Comparison of ENCODE assay signal across 24 cellular contexts in genomic region chr9:95097279-95097678, GRCh38.
DNase-seq lines count a peak whose midpoint lies in the region; ATAC-seq and TF ChIP-seq lines count a peak whose summit lies in the region.
"Had no signal": no experiment of that assay in that cellular context is flagged by ENCODE, and none has a peak within 500 bp of the region (broad histone marks: within the 10 kb centered on the region; RNA-seq: fewer than 3 reads in every experiment).

No MANE protein-coding gene starts in this region.

- no peak overlapping the region for H4K91ac ChIP-seq in IMR-90 (ENCODE audit: insufficient read depth, low read depth, low read length)

- H3K9me2 ChIP-seq in GM23338 (ENCODE audit: insufficient read depth): no peaks in the 10 kb centered on the region

- H2AFZ ChIP-seq in IMR-90 (replicated peaks; ENCODE audit: low read length, poor library complexity) (no peak overlapping the region), GM23338 (no peak overlapping the region)
- H2AFZ ChIP-seq: GM23248 had no signal

- H3K79me1 ChIP-seq in IMR-90 (ENCODE audit: low read depth in 1 of 2, low read length in 2 of 2): peaks cover 11 to 48% of the 10 kb centered on the region in 2 experiments

- H3K9me3 Mint-ChIP-seq in osteocyte (ENCODE audit: unreplicated experiment) (no peaks in the 10 kb centered on the region), GM23338 (no peaks in the 10 kb centered on the region)
- H3K9me3 Mint-ChIP-seq: CD8-positive, alpha-beta T cell had no signal

- dilution Hi-C loops in IMR-90 (cut with HindIII; ENCODE audit: low sequenced_read_pairs, unreplicated experiment): no loop called here

- H3K36me3 Mint-ChIP-seq in osteocyte (ENCODE audit: unreplicated experiment) (peaks cover 35% of the 10 kb centered on the region), GM23338 (ENCODE audit: low read depth) (peaks cover 9% of the 10 kb centered on the region; the same call in 2 of the 3 replicates)

- H3K4me2 ChIP-seq in IMR-90 (ENCODE audit: low read depth, low read length): no peak overlapping the region
- H3K4me2 ChIP-seq in GM23338: no peak overlapping the region

- H3K9me1 ChIP-seq in IMR-90 (ENCODE audit: insufficient read depth, low read length): peaks cover 33% of the 10 kb centered on the region

- no peak overlapping the region for H3K23ac ChIP-seq in IMR-90 (ENCODE audit: low read depth, low read length)

- H3K4me1 Mint-ChIP-seq in osteocyte (ENCODE audit: unreplicated experiment) (peaks cover 59% of the 10 kb centered on the region), GM23338 (peaks cover 37% of the 10 kb centered on the region)

- no peak overlapping the region for H2BK5ac ChIP-seq in IMR-90 (ENCODE audit: low read depth, low read length, poor library complexity, severe bottlenecking)

- H2BK20ac ChIP-seq in IMR-90 (ENCODE audit: low read depth, low read length): no peak overlapping the region

- no peak for TF ChIP-seq CTCF in IMR-90 (conservative IDR thresholded peaks at IDR 0.05; ENCODE audit: low read depth, low read length)
- TF ChIP-seq CTCF in esophagus muscularis mucosa (IDR thresholded peaks at IDR 0.05): no peak
- no peak for TF ChIP-seq CTCF in osteocyte (IDR thresholded peaks at IDR 0.05)
- no peak for TF ChIP-seq CTCF in stomach (IDR thresholded peaks at IDR 0.05)
- TF ChIP-seq CTCF in GM23338 (conservative IDR thresholded peaks at IDR 0.05; ENCODE audit: low read depth in 2 of 2): no peak

- no peak overlapping the region for H3K4me3 ChIP-seq in IMR-90 (ENCODE audit: insufficient read depth, low read depth, low read length)
- no peak overlapping the region for H3K4me3 ChIP-seq in esophagus muscularis mucosa
- no peak overlapping the region for H3K4me3 ChIP-seq in stomach
- H3K4me3 ChIP-seq in GM23338: no peak overlapping the region
- H3K4me3 ChIP-seq: GM23248 had no signal

- no peaks in the 10 kb centered on the region for H3F3A ChIP-seq in GM23338 (replicated peaks; ENCODE audit: low read depth)

- H3K27ac ChIP-seq in IMR-90 (ENCODE audit: insufficient read depth, low read length): no peak overlapping the region
- H3K27ac ChIP-seq in esophagus muscularis mucosa (replicated peaks in 1 of 4): peak overlapping the region in 3 of 4 donors; percentile 8 to 69 (median 68)
- H3K27ac ChIP-seq in stomach: peak overlapping the region in 3 of 5 donors; percentile 40 to 91 (median 72)
- H3K27ac ChIP-seq in GM23338 (ENCODE audit: low read depth): no peak overlapping the region
- H3K27ac ChIP-seq: GM23248, HL-60 had no signal

- peak overlapping the region; percentile 32 for H3K27ac Mint-ChIP-seq in osteocyte (ENCODE audit: unreplicated experiment)
- no peak overlapping the region for H3K27ac Mint-ChIP-seq in GM23338
- H3K27ac Mint-ChIP-seq: CD8-positive, alpha-beta T cell had no signal

- TF ChIP-seq EP300 in esophagus muscularis mucosa (IDR thresholded peaks at IDR 0.05) (no peak), stomach (IDR thresholded peaks at IDR 0.05) (no peak)

- H3K4me1 ChIP-seq in IMR-90 (ENCODE audit: control insufficient read depth, insufficient read depth, low read length) (peaks cover 21% of the 10 kb centered on the region), esophagus muscularis mucosa (peaks cover 78 to 98% (median 85%) of the 10 kb centered on the region in 4 donors), stomach (peaks cover 32 to 96% (median 64%) of the 10 kb centered on the region in 4 donors), GM23338 (ENCODE audit: insufficient read depth) (no peaks in the 10 kb centered on the region)

- no peak for TF ChIP-seq RAD21 in IMR-90 (IDR thresholded peaks at IDR 0.05; ENCODE audit: low read length)

- peaks cover 4% of the 10 kb centered on the region; the same call in 1 of the 2 replicates for H4K20me1 ChIP-seq in IMR-90 (ENCODE audit: insufficient read depth, low read length)
- no peaks in the 10 kb centered on the region for H4K20me1 ChIP-seq in GM23338 (replicated peaks; ENCODE audit: insufficient read depth)

- intact Hi-C loops in IMR-90 (cut with micrococcal nuclease): no loop called here
- intact Hi-C loops in esophagus muscularis mucosa (cut with DNase I): no loop called here
- intact Hi-C loops in stomach (cut with DNase I; ENCODE audit: low total_unique reads): no loop called here

- no peaks in the 10 kb centered on the region for H3K79me2 ChIP-seq in GM23338 (replicated peaks; ENCODE audit: insufficient read depth)

- no peak overlapping the region for H3K56ac ChIP-seq in IMR-90 (ENCODE audit: extremely low read depth, insufficient read depth, low read length)

- H3K14ac ChIP-seq in IMR-90 (replicated peaks; ENCODE audit: low read depth, low read length): 0 out of 2 replicates have a peak overlapping the region, but pooled peaks have one; percentile 11

- no peak overlapping the region for H4K5ac ChIP-seq in IMR-90 (ENCODE audit: low read depth, low read length)

- no peak for TF ChIP-seq POLR2A in IMR-90 (IDR thresholded peaks at IDR 0.05; ENCODE audit: low read depth, low read length)
- TF ChIP-seq POLR2A in esophagus muscularis mucosa (IDR thresholded peaks at IDR 0.05; ENCODE audit: low read depth): no peak
- TF ChIP-seq POLR2A in stomach (IDR thresholded peaks at IDR 0.05): no peak

- no peak overlapping the region for H3K4ac ChIP-seq in IMR-90 (ENCODE audit: low read depth, low read length)

- H3K9me3 ChIP-seq in IMR-90 (ENCODE audit: control insufficient read depth, insufficient read depth, low read length) (no peaks in the 10 kb centered on the region), esophagus muscularis mucosa (no peaks in the 10 kb centered on the region), stomach (no peaks in the 10 kb centered on the region)

- no peaks in the 10 kb centered on the region for H3K27me3 Mint-ChIP-seq in osteocyte (ENCODE audit: unreplicated experiment)
- H3K27me3 Mint-ChIP-seq in GM23338 (ENCODE audit: insufficient read depth, low read depth, poor library complexity): peaks cover 9% of the 10 kb centered on the region

- no peak overlapping the region for H2AK9ac ChIP-seq in IMR-90 (replicated peaks; ENCODE audit: low read depth, low read length, poor library complexity)

- H2BK120ac ChIP-seq in IMR-90 (ENCODE audit: low read depth, low read length): no peak overlapping the region

- H3K27me3 ChIP-seq in IMR-90 (ENCODE audit: control insufficient read depth, insufficient read depth, low read length) (no peaks in the 10 kb centered on the region), esophagus muscularis mucosa (no peaks in the 10 kb centered on the region), stomach (no peaks in the 10 kb centered on the region), GM23338 (ENCODE audit: insufficient read depth) (no peaks in the 10 kb centered on the region)

- no peak overlapping the region for H2AK5ac ChIP-seq in IMR-90 (ENCODE audit: low read depth, low read length)

- 100% methylated on average over 1 of the region's 7 CpGs; no CpG with 5 or more reads in 1 of the 2 experiments for WGBS in IMR-90 (ENCODE audit: extremely low coverage in 2 of 2, insufficient read length in 1 of 2), 2 experiments
- WGBS in esophagus muscularis mucosa: 90% methylated on average over 4 of the region's 7 CpGs
- WGBS in stomach, 5 donors: 87 to 95% (median 89%) methylated on average over 4 to 7 of the region's 7 CpGs

- ATAC-seq in IMR-90 (ENCODE audit: low read depth) (no peak), GM23338 (no peak)
- ATAC-seq: CD8-positive, alpha-beta T cell had no signal

- H3K9ac ChIP-seq in IMR-90 (ENCODE audit: low read depth, low read length): no peak overlapping the region
- H3K9ac ChIP-seq: GM23248 had no signal

- H3K4me3 Mint-ChIP-seq in osteocyte (ENCODE audit: unreplicated experiment) (no peak overlapping the region), GM23338 (no peak overlapping the region)
- H3K4me3 Mint-ChIP-seq: CD8-positive, alpha-beta T cell had no signal

- no peak overlapping the region for H2BK15ac ChIP-seq in IMR-90 (ENCODE audit: low read depth, low read length)

- CTCF ChIA-PET in IMR-90 (lab: Yijun Ruan, JAX): interaction anchor here (1.1 kb wide), 1 partner anchor 317 kb away, joined by 3 read pairs; no protein-coding TSS in a partner anchor

- in situ Hi-C loops in IMR-90 (cut with MboI; ENCODE audit: low sequenced_read_pairs): no loop called here

- BruUV-seq in IMR-90 (replicated peaks; lab: Mats Ljungman, UMichigan): no TSS peak

- no peak for DNase-seq in IMR-90
- DNase-seq in esophagus muscularis mucosa (ENCODE audit: extremely low spot score): no peak
- no peak for DNase-seq in osteocyte (ENCODE audit: extremely low spot score, unreplicated experiment)
- no peak for DNase-seq in stomach
- DNase-seq in GM23338 (ENCODE audit: low spot score): no peak
- no peak for DNase-seq in NCI-H1417 treated with DMSO at 0.1 percent for 48 hours (lab: John Stamatoyannopoulos, UW)
- no peak for DNase-seq in activated CD4-positive, CD25-positive, alpha-beta regulatory T cell treated with anti-CD3 and anti-CD28 coated beads, Interleukin-2, amount 50 U/mL, for 72 hours
- no peak for DNase-seq in UCSD-AML1 (lab: John Stamatoyannopoulos, UW; ENCODE audit: unreplicated experiment)
- DNase-seq: C1 segment of cervical spinal cord; Calu3; CD8-positive, alpha-beta T cell; DMS153; GM23248; HCEC 1CT; KBM-7; MM.1S; NCI-H1092; NCI-H146; NCI-H2029; NCI-H345; NCI-H524 treated with DMSO at 0.1 percent for 48 hours; OCI-M1; Right ventricle myocardium superior had no signal

- POLR2A ChIA-PET in IMR-90 (lab: Charles Lee; ENCODE audit: unreplicated experiment): no interaction called here

- H3K36me3 ChIP-seq in IMR-90 (ENCODE audit: control insufficient read depth, insufficient read depth, low read length) (peaks cover 26% of the 10 kb centered on the region), esophagus muscularis mucosa (peaks cover 0 to 32% (median 31%) of the 10 kb centered on the region in 4 donors), stomach (peaks cover 0 to 32% (median 16%) of the 10 kb centered on the region in 4 donors), GM23338 (ENCODE audit: insufficient read depth) (no peaks in the 10 kb centered on the region)

- H3K18ac ChIP-seq in IMR-90 (ENCODE audit: low read depth, low read length): no peak overlapping the region

- H4K8ac ChIP-seq in IMR-90 (ENCODE audit: low read depth in 2 of 2, low read length in 2 of 2): no peak overlapping the region

TF ChIP-seq in IMR-90, 13 proteins besides CTCF, POLR2A, EP300 and RAD21 (continues in another document):
- TF ChIP-seq BHLHE40 (IDR thresholded peaks at IDR 0.05; ENCODE audit: low read depth, low read length) (no peak), CHD1 (IDR thresholded peaks at IDR 0.05; ENCODE audit: low read depth, low read length) (no peak), RCOR1 (IDR thresholded peaks at IDR 0.05; ENCODE audit: insufficient replicate concordance, low read length) (no peak), CEBPB (IDR thresholded peaks at IDR 0.05; ENCODE audit: low read depth, low read length) (no peak), MXI1 (IDR thresholded peaks at IDR 0.05; ENCODE audit: borderline replicate concordance, low read depth, low read length) (no peak)

Comparison
In these comparisons a context has a peak if more than half of its experiments do, and no peak if none do; other contexts are left out.
1. H3K27ac ChIP-seq: peak in esophagus muscularis mucosa (3 of 4) and stomach (3 of 5); none in IMR-90 (single experiment) and GM23338 (single experiment).